12 cellular contexts compared by ENCODE assay signal in genomic region chr3:112489674-112490479, GRCh38. TPM values are rescaled to one million over a fixed set of nuclear protein-coding genes. Genes with fewer than 3 reads are reported as not detected.
A peak's percentile ranks its signal among the peaks of the same experiment; 100 is the strongest.
DNase-seq lines count a peak whose midpoint lies in the region; ATAC-seq and TF ChIP-seq lines count a peak whose summit lies in the region.
"Had no signal": no experiment of that assay in that cellular context is flagged by ENCODE, and none has a peak within 500 bp of the region (broad histone marks: within the 10 kb centered on the region; RNA-seq: fewer than 3 reads in every experiment).

No MANE protein-coding gene starts in this region.

- H3K27me3 Mint-ChIP-seq in activated T-helper 1 cell treated with anti-CD3 and anti-CD28 coated beads, Interleukin-12 subunit alpha, Interleukin-12 subunit beta, Interleukin-2, Interleukin-4 antibody, amounts not matched to agents 30 ng/mL and 10 ng/mL and 1 ng/mL, durations not matched to agents 14 hours and 24 hours and 36 hours (ENCODE audit: insufficient read depth) = no peaks in the 10 kb centered on the region

- peak overlapping the region; percentile 91 for H3K27ac Mint-ChIP-seq in activated T-helper 1 cell treated with anti-CD3 and anti-CD28 coated beads, Interleukin-12 subunit alpha, Interleukin-12 subunit beta, Interleukin-2, Interleukin-4 antibody, amounts not matched to agents 30 ng/mL and 10 ng/mL and 1 ng/mL, durations not matched to agents 14 hours and 24 hours and 36 hours
- H3K27ac Mint-ChIP-seq: mesothelial cell of epicardium had no signal

- intact Hi-C loops in activated T-helper 1 cell treated with anti-CD3 and anti-CD28 coated beads, Interleukin-12 subunit alpha, Interleukin-12 subunit beta, Interleukin-2, Interleukin-4 antibody, amounts not matched to agents 30 ng/mL and 10 ng/mL and 1 ng/mL, durations not matched to agents 14 hours and 24 hours and 36 hours (cut with micrococcal nuclease) = loop anchor here (1.0 to 10.0 kb wide), 5 partner anchors 23 to 1415 kb away; partner anchors contain the start of genes ATG3, CD200R1 and NECTIN3

- ATAC-seq in GM18873 (IDR thresholded peaks at IDR 0.05; ENCODE audit: low FRiP score, unreplicated experiment) (peak; percentile 50), HG02870 (IDR thresholded peaks at IDR 0.05; ENCODE audit: unreplicated experiment) (peak; percentile 71)

- no peaks in the 10 kb centered on the region for H3K36me3 ChIP-seq in MG63

- H3K4me1 Mint-ChIP-seq in activated T-helper 1 cell treated with anti-CD3 and anti-CD28 coated beads, Interleukin-12 subunit alpha, Interleukin-12 subunit beta, Interleukin-2, Interleukin-4 antibody, amounts not matched to agents 30 ng/mL and 10 ng/mL and 1 ng/mL, durations not matched to agents 14 hours and 24 hours and 36 hours (ENCODE audit: low read depth) = peaks cover 64% of the 10 kb centered on the region
- H3K4me1 Mint-ChIP-seq: mesothelial cell of epicardium had no signal

- H3K36me3 Mint-ChIP-seq in activated T-helper 1 cell treated with anti-CD3 and anti-CD28 coated beads, Interleukin-12 subunit alpha, Interleukin-12 subunit beta, Interleukin-2, Interleukin-4 antibody, amounts not matched to agents 30 ng/mL and 10 ng/mL and 1 ng/mL, durations not matched to agents 14 hours and 24 hours and 36 hours (ENCODE audit: low read depth) = peaks cover 31% of the 10 kb centered on the region
- H3K36me3 Mint-ChIP-seq: mesothelial cell of epicardium had no signal

- H3K4me3 Mint-ChIP-seq in activated T-helper 1 cell treated with anti-CD3 and anti-CD28 coated beads, Interleukin-12 subunit alpha, Interleukin-12 subunit beta, Interleukin-2, Interleukin-4 antibody, amounts not matched to agents 30 ng/mL and 10 ng/mL and 1 ng/mL, durations not matched to agents 14 hours and 24 hours and 36 hours = peak overlapping the region; percentile 72
- H3K4me3 Mint-ChIP-seq: mesothelial cell of epicardium had no signal

- peaks cover 5% of the 10 kb centered on the region for H3K9me3 Mint-ChIP-seq in activated T-helper 1 cell treated with anti-CD3 and anti-CD28 coated beads, Interleukin-12 subunit alpha, Interleukin-12 subunit beta, Interleukin-2, Interleukin-4 antibody, amounts not matched to agents 30 ng/mL and 10 ng/mL and 1 ng/mL, durations not matched to agents 14 hours and 24 hours and 36 hours

- DNase-seq in GM10266 (ENCODE audit: extremely low spot score) (peak; percentile 20), hepatic stellate cell (ENCODE audit: low spot score) (no peak), MG63 (no peak), SW 1271 (lab: John Stamatoyannopoulos, UW) (no peak), NCI-H82 treated with DMSO at 0.1 percent for 48 hours (lab: John Stamatoyannopoulos, UW; ENCODE audit: unreplicated experiment) (no peak)
- no peak for DNase-seq in activated T-helper 1 cell treated with anti-CD3 and anti-CD28 coated beads, Interleukin-12 subunit alpha, Interleukin-12 subunit beta, Interleukin-2, Interleukin-4 antibody, amounts not matched to agents 30 ng/mL and 10 ng/mL and 1 ng/mL, durations not matched to agents 14 hours and 24 hours and 36 hours (ENCODE audit: low spot score)
- DNase-seq: activated effector memory CD4-positive, alpha-beta T cell treated with anti-CD3 and anti-CD28 coated beads, Interleukin-2, amount 50 U/mL, for 16 hours; T1000 had no signal

- H3K4me3 ChIP-seq in MG63 = no peak overlapping the region

- no peak for TF ChIP-seq CTCF in GM10266 (IDR thresholded peaks at IDR 0.05; ENCODE audit: control insufficient read depth, insufficient read depth, low read depth, missing control alignments)

- no peaks in the 10 kb centered on the region for H3K9me3 ChIP-seq in MG63

- H3K27me3 ChIP-seq in MG63 = no peaks in the 10 kb centered on the region

RNA-seq across cellular contexts. Expression of gene BTLA, which starts 9.4 kb away (rescaled TPM):
- total RNA-seq in activated T-helper 1 cell treated with anti-CD3 and anti-CD28 coated beads, Interleukin-12 subunit alpha, Interleukin-12 subunit beta, Interleukin-2, Interleukin-4 antibody, amounts not matched to agents 30 ng/mL and 10 ng/mL and 1 ng/mL, durations not matched to agents 14 hours and 24 hours and 36 hours = 39.4 and 40.7 TPM in 2 replicates
- total RNA-seq in MG63 (2014; rRNA removed; shearing (Covaris generic); ENCODE audit: low replicate concordance) = not detected in 2 replicates
- total RNA-seq: dermis microvascular lymphatic vessel endothelial cell, mesothelial cell of epicardium had no signal

Comparison
In these comparisons a context has a peak if more than half of its experiments do, and no peak if none do; other contexts are left out.
1. RNA of gene BTLA, which starts 9.4 kb away (total RNA-seq): 39.4 to 40.7 TPM in activated T-helper 1 cell treated with anti-CD3 and anti-CD28 coated beads, Interleukin-12 subunit alpha, Interleukin-12 subunit beta, Interleukin-2, Interleukin-4 antibody, amounts not matched to agents 30 ng/mL and 10 ng/mL and 1 ng/mL, durations not matched to agents 14 hours and 24 hours and 36 hours; not detected in MG63; every median in the first group is over 10 times any median in the second.